15 cellular contexts compared by ENCODE assay signal in the genomic region with DNA sequence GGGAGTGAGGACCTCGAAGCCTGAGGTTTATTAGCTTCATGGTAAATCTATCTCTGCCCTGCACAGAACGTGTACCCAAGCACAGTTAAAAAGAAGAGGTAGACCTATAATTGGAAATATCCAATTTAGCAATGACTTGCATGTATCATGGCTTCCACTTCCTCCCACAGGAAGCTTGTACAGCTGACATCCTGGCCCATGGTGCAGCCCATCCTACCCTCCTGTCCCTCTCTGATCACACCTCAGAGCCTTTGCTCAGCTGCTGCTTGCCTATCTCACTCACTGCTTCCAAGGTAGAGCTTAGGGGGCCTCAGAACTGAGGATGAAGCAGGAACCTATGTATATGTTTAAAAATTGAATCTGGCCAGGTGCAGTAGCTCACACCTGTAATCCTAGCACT. TPM values are rescaled to one million over a fixed set of nuclear protein-coding genes. Genes with fewer than 3 reads are reported as not detected.
"Had no signal": no experiment of that assay in that cellular context is flagged by ENCODE, and none has a peak within 500 bp of the region (broad histone marks: within the 10 kb centered on the region; RNA-seq: fewer than 3 reads in every experiment).

No MANE protein-coding gene starts in this region.

- DNase-seq: activated CD4-positive, alpha-beta T cell treated with anti-CD3 and anti-CD28 coated beads, Interleukin-2, amount 50 U/mL, for 1 hour; activated CD8-positive, alpha-beta memory T cell treated with anti-CD3 and anti-CD28 coated beads, Interleukin-2, amount 50 U/mL, for 4 hours; activated naive CD4-positive, alpha-beta T cell treated with anti-CD3 and anti-CD28 coated beads for 36 hours; amniotic stem cell; dermis blood vessel endothelial cell; immature natural killer cell; left colon; mammary epithelial cell; natural killer cell; nucleus accumbens; right lobe of liver had no signal

- H3K4me1 ChIP-seq: prostate gland had no signal

- H3K27me3 ChIP-seq: right lobe of liver had no signal

- ATAC-seq: left colon; natural killer cell; right lobe of liver; stimulated activated effector memory CD8-positive, alpha-beta T cell treated with anti-CD3 and anti-CD28 coated beads, Interleukin-12 subunit alpha, Interleukin-12 subunit beta, amount 100 ng/mL, for 72 hours; WTC11 had no signal

- H3K9me3 ChIP-seq: prostate gland, right lobe of liver had no signal

- H3K27ac ChIP-seq: prostate gland, right lobe of liver had no signal

- H3K4me3 ChIP-seq: prostate gland, right lobe of liver had no signal

- H3K36me3 ChIP-seq: prostate gland, right lobe of liver had no signal

RNA-seq across cellular contexts. Expression of gene FAIM2, which starts 56.5 kb away (rescaled TPM):
- total RNA-seq: dermis blood vessel endothelial cell, glomerular endothelial cell, mammary epithelial cell had no signal
